In the genomic region with DNA sequence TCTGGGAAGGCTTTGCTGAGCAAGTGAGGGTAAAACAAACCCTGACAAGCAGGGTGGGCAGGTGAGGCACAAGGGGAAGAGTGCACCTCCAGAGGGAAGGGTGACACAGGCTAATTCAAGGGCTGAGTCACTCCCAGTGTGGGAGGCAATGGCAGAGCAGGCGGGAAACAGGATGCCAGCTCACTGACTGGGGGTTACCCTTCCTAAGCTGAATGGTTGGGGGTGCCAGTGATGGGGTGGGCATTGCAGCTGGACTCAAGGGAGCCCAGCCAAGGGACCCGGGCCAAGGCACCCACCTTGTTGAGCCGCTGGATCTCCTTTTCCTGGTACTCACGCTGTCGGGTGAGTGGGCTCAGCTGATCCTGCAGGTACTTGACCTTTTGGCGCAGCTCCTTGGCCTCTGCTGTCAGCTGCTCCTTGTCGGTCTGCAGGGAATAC, we compare ENCODE assay signal across 10 cellular contexts. TPM values are rescaled to one million over a fixed set of nuclear protein-coding genes. Genes with fewer than 3 reads are reported as not detected.
DNase-seq lines count a peak whose midpoint lies in the region; ATAC-seq and TF ChIP-seq lines count a peak whose summit lies in the region.
"Had no signal": no experiment of that assay in that cellular context is flagged by ENCODE, and none has a peak within 500 bp of the region (broad histone marks: within the 10 kb centered on the region; RNA-seq: fewer than 3 reads in every experiment).

No MANE protein-coding gene starts in this region.

- POLR2A ChIA-PET in SK-N-SH (lab: Yijun Ruan, JAX): interaction anchor here (0.6 kb wide), 1 partner anchor 79 kb away, joined by 3 read pairs; no protein-coding TSS in a partner anchor

- H3K9me2 ChIP-seq in SK-N-SH: no peaks in the 10 kb centered on the region

- 75% methylated on average over 6 of the region's 7 CpGs for WGBS in SK-N-SH (ENCODE audit: low lambda C conversion rate)

- intact Hi-C loops in Calu3 (cut with micrococcal nuclease; ENCODE audit: unreplicated experiment): no loop called here

- no peaks in the 10 kb centered on the region for H3K9me3 Mint-ChIP-seq in Calu3 (ENCODE audit: low read depth, unreplicated experiment)

- H3K9me3 ChIP-seq in SK-N-SH: no peaks in the 10 kb centered on the region
- H3K9me3 ChIP-seq in skeletal muscle satellite cell (replicated peaks; ENCODE audit: low read length): no peaks in the 10 kb centered on the region

- H3K79me2 ChIP-seq in SK-N-SH (ENCODE audit: insufficient read depth): no peaks in the 10 kb centered on the region

- no TSS peak for BruUV-seq in Calu3 (replicated peaks; lab: Mats Ljungman, UMichigan)

- DNase-seq in Calu3: no peak
- DNase-seq in SK-N-SH: no peak
- DNase-seq in foreskin keratinocyte: no peak
- no peak for DNase-seq in iPS-NIHi7 (ENCODE audit: extremely low spot score)
- DNase-seq in NCI-H526 treated with DMSO at 0.1 percent for 48 hours (lab: John Stamatoyannopoulos, UW): no peak
- DNase-seq in NCI-H1092 treated with DMSO at 0.1 percent for 48 hours (lab: John Stamatoyannopoulos, UW): no peak
- DNase-seq in inferior parietal cortex (ENCODE audit: extremely low spot score): no peak
- DNase-seq: kidney glomerular epithelial cell, T-helper 9 cell had no signal

- H3K4me3 ChIP-seq in SK-N-SH (ENCODE audit: low read depth in 2 of 2, low read length in 1 of 2) (no peak overlapping the region), skeletal muscle satellite cell (ENCODE audit: low read length) (peak overlapping the region; percentile 42)

- H3K4me1 Mint-ChIP-seq in Calu3 (ENCODE audit: low read depth, unreplicated experiment): peaks cover 14% of the 10 kb centered on the region

- H3K36me3 Mint-ChIP-seq in Calu3 (ENCODE audit: insufficient read depth, unreplicated experiment): peaks cover 86% of the 10 kb centered on the region

- no peaks in the 10 kb centered on the region for H3K27me3 Mint-ChIP-seq in Calu3 (ENCODE audit: unreplicated experiment)

- no peak overlapping the region for H2AFZ ChIP-seq in SK-N-SH (ENCODE audit: low read depth)

- TF ChIP-seq RAD21 in SK-N-SH (IDR thresholded peaks at IDR 0.05; ENCODE audit: low read length): no peak

- H3K9ac ChIP-seq in SK-N-SH (no peak overlapping the region), skeletal muscle satellite cell (ENCODE audit: low read depth, low read length) (peak overlapping the region; percentile 15)

- no peak overlapping the region for H3K4me3 Mint-ChIP-seq in Calu3 (ENCODE audit: low read depth, unreplicated experiment)

- peaks cover 18% of the 10 kb centered on the region for H3F3A ChIP-seq in SK-N-SH (replicated peaks; ENCODE audit: insufficient read depth)

- CTCF ChIA-PET in Calu3 (lab: Charles Lee): no interaction called here
- CTCF ChIA-PET in SK-N-SH (lab: Yijun Ruan, JAX): interaction anchor here (1.7 to 9.6 kb wide), 3 partner anchors 11 to 87 kb away, joined by 6 to 93 read pairs (median 12); no protein-coding TSS in a partner anchor

- no peak for TF ChIP-seq CTCF in Calu3 (IDR thresholded peaks at IDR 0.05; ENCODE audit: unreplicated experiment)
- TF ChIP-seq CTCF in SK-N-SH (IDR thresholded peaks at IDR 0.05): no peak
- TF ChIP-seq CTCF in foreskin keratinocyte (conservative IDR thresholded peaks at IDR 0.05): no peak

- H4K20me1 ChIP-seq in SK-N-SH (ENCODE audit: insufficient read depth): no peaks in the 10 kb centered on the region

- H3K4me1 ChIP-seq in SK-N-SH (ENCODE audit: control insufficient read depth in 1 of 2, insufficient read depth in 2 of 2, low read depth in 1 of 2, low read length in 1 of 2) (peaks cover 0 to 26% of the 10 kb centered on the region in 2 experiments; a peak in 2 of 4 replicates), foreskin keratinocyte (no peaks in the 10 kb centered on the region), skeletal muscle satellite cell (ENCODE audit: control insufficient read depth, insufficient read depth, low read length) (peaks cover 42% of the 10 kb centered on the region)

- peak; percentile 54 for ATAC-seq in foreskin keratinocyte

- peak overlapping the region; percentile 60 for H3K4me2 ChIP-seq in SK-N-SH
- H3K4me2 ChIP-seq in skeletal muscle satellite cell (ENCODE audit: low read length): peak overlapping the region; percentile 55

- H3K27ac Mint-ChIP-seq in Calu3 (ENCODE audit: unreplicated experiment): peak overlapping the region; percentile 55

- H3K27ac ChIP-seq in SK-N-SH (ENCODE audit: low read depth in 2 of 2, low read length in 1 of 2) (peak overlapping the region in 1 of 2 experiments; percentile 69; a peak in 2 of 4 replicates), foreskin keratinocyte (no peak overlapping the region)

- TF ChIP-seq EP300 in SK-N-SH (IDR thresholded peaks at IDR 0.05; ENCODE audit: borderline replicate concordance in 1 of 2, low read depth in 1 of 2, low read length in 1 of 2): no peak

- no peaks in the 10 kb centered on the region for H3K27me3 ChIP-seq in SK-N-SH (ENCODE audit: insufficient read depth)
- H3K27me3 ChIP-seq in foreskin keratinocyte: no peaks in the 10 kb centered on the region
- no peaks in the 10 kb centered on the region for H3K27me3 ChIP-seq in skeletal muscle satellite cell (ENCODE audit: control insufficient read depth, insufficient read depth, low read length)

- H3K36me3 ChIP-seq in SK-N-SH (replicated peaks in 1 of 2; ENCODE audit: control insufficient read depth in 1 of 2, insufficient read depth in 2 of 2, low read length in 1 of 2): peaks cover 28 to 57% of the 10 kb centered on the region in 2 experiments
- peaks cover 79% of the 10 kb centered on the region for H3K36me3 ChIP-seq in skeletal muscle satellite cell (ENCODE audit: insufficient read depth, low read length)

TF ChIP-seq in SK-N-SH, 30 proteins besides CTCF, POLR2A, EP300 and RAD21:
- TF ChIP-seq FOXJ3 (CRISPR knock-in tag; IDR thresholded peaks at IDR 0.05) (no peak), FOXM1 (IDR thresholded peaks at IDR 0.05; ENCODE audit: low read depth) (no peak), FOSL2 (IDR thresholded peaks at IDR 0.05; ENCODE audit: borderline replicate concordance, low read depth) (peak; percentile 9; the same call in 1 of the 2 replicates), GABPA (IDR thresholded peaks at IDR 0.05; ENCODE audit: low read depth) (no peak), RFX5 (IDR thresholded peaks at IDR 0.05; ENCODE audit: low read length) (no peak), TCF12 (IDR thresholded peaks at IDR 0.05) (no peak)
- TF ChIP-seq, protein P1, sequence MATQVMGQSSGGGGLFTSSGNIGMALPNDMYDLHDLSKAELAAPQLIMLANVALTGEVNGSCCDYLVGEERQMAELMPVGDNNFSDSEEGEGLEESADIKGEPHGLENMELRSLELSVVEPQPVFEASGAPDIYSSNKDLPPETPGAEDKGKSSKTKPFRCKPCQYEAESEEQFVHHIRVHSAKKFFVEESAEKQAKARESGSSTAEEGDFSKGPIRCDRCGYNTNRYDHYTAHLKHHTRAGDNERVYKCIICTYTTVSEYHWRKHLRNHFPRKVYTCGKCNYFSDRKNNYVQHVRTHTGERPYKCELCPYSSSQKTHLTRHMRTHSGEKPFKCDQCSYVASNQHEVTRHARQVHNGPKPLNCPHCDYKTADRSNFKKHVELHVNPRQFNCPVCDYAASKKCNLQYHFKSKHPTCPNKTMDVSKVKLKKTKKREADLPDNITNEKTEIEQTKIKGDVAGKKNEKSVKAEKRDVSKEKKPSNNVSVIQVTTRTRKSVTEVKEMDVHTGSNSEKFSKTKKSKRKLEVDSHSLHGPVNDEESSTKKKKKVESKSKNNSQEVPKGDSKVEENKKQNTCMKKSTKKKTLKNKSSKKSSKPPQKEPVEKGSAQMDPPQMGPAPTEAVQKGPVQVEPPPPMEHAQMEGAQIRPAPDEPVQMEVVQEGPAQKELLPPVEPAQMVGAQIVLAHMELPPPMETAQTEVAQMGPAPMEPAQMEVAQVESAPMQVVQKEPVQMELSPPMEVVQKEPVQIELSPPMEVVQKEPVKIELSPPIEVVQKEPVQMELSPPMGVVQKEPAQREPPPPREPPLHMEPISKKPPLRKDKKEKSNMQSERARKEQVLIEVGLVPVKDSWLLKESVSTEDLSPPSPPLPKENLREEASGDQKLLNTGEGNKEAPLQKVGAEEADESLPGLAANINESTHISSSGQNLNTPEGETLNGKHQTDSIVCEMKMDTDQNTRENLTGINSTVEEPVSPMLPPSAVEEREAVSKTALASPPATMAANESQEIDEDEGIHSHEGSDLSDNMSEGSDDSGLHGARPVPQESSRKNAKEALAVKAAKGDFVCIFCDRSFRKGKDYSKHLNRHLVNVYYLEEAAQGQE (IDR thresholded peaks at IDR 0.05; ENCODE audit: low read depth, low read length): no peak
- TF ChIP-seq, protein P2, sequence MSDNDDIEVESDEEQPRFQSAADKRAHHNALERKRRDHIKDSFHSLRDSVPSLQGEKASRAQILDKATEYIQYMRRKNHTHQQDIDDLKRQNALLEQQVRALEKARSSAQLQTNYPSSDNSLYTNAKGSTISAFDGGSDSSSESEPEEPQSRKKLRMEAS (IDR thresholded peaks at IDR 0.05; ENCODE audit: low read depth): no peak
- TF ChIP-seq, protein P3, sequence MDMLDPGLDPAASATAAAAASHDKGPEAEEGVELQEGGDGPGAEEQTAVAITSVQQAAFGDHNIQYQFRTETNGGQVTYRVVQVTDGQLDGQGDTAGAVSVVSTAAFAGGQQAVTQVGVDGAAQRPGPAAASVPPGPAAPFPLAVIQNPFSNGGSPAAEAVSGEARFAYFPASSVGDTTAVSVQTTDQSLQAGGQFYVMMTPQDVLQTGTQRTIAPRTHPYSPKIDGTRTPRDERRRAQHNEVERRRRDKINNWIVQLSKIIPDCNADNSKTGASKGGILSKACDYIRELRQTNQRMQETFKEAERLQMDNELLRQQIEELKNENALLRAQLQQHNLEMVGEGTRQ (IDR thresholded peaks at IDR 0.05; ENCODE audit: borderline replicate concordance, low read depth, low read length): no peak

RNA-seq across cellular contexts. Expression of a gene that starts 18.4 kb away (rescaled TPM):
- total RNA-seq in Calu3 (2022): not detected in 2 replicates
- 3.2 and 3.8 TPM in 2 replicates for polyA plus RNA-seq in SK-N-SH (2012; rRNA removed)
- 2.9 and 3.5 TPM in 2 replicates for polyA plus RNA-seq in SK-N-SH (2012; cell fraction: cytosol; rRNA removed)
- 0.77 and 1.1 TPM in 2 replicates for polyA plus RNA-seq in SK-N-SH (2012; cell fraction: nucleus; rRNA removed)
- total RNA-seq in foreskin keratinocyte: 6.9 and 13.2 TPM in 2 replicates
- 12.7 and 26.6 TPM in 2 replicates for polyA plus RNA-seq in foreskin keratinocyte
- 4.3 and 15.7 TPM in 2 replicates for total RNA-seq in skeletal muscle satellite cell (2012; rRNA removed)

RNA-seq across cellular contexts. Expression of a gene that starts 42.0 kb away (rescaled TPM):
- total RNA-seq in Calu3 (2022) (321 and 339 TPM in 2 replicates), foreskin keratinocyte (128 and 133 TPM in 2 replicates)
- polyA plus RNA-seq in SK-N-SH (2012; rRNA removed) (39.4 and 46.2 TPM in 2 replicates), foreskin keratinocyte (96.5 and 98.1 TPM in 2 replicates)
- polyA plus RNA-seq in SK-N-SH (2012; cell fraction: cytosol; rRNA removed): 33.3 and 41.5 TPM in 2 replicates
- polyA plus RNA-seq in SK-N-SH (2012; cell fraction: nucleus; rRNA removed): 36.6 and 41.8 TPM in 2 replicates
- total RNA-seq in skeletal muscle satellite cell (2012; rRNA removed): 61.3 and 64.7 TPM in 2 replicates
